16 cellular contexts compared by ENCODE assay signal in genomic region chr1:230141797-230142607, GRCh38.
"Had no signal": no experiment of that assay in that cellular context is flagged by ENCODE, and none has a peak within 500 bp of the region (broad histone marks: within the 10 kb centered on the region; RNA-seq: fewer than 3 reads in every experiment).

No MANE protein-coding gene starts in this region.

- H3K27ac Mint-ChIP-seq: activated CD4-positive, alpha-beta memory T cell treated with anti-CD3 and anti-CD28 coated beads for 36 hours; activated naive CD4-positive, alpha-beta T cell treated with anti-CD3 and anti-CD28 coated beads, Interleukin-2, amount 10 ng/mL, durations not matched to agents 7 days and 5 days; nephron progenitor cell had no signal

- H3K36me3 Mint-ChIP-seq: activated CD4-positive, alpha-beta memory T cell treated with anti-CD3 and anti-CD28 coated beads for 36 hours; activated naive CD4-positive, alpha-beta T cell treated with anti-CD3 and anti-CD28 coated beads, Interleukin-2, amount 10 ng/mL, durations not matched to agents 7 days and 5 days had no signal

- H3K4me3 ChIP-seq: coronary artery, gastroesophageal sphincter, pancreas, stomach, thoracic aorta had no signal

- H3K27me3 Mint-ChIP-seq: activated CD4-positive, alpha-beta memory T cell treated with anti-CD3 and anti-CD28 coated beads for 36 hours; activated naive CD4-positive, alpha-beta T cell treated with anti-CD3 and anti-CD28 coated beads, Interleukin-2, amount 10 ng/mL, durations not matched to agents 7 days and 5 days had no signal

- H3K9me3 ChIP-seq: gastroesophageal sphincter, pancreas, stomach, thoracic aorta had no signal

- H3K9me3 Mint-ChIP-seq: activated CD4-positive, alpha-beta memory T cell treated with anti-CD3 and anti-CD28 coated beads for 36 hours; activated naive CD4-positive, alpha-beta T cell treated with anti-CD3 and anti-CD28 coated beads, Interleukin-2, amount 10 ng/mL, durations not matched to agents 7 days and 5 days; nephron progenitor cell had no signal

- ATAC-seq: gastroesophageal sphincter, left lobe of liver, pancreas had no signal

- H3K4me3 Mint-ChIP-seq: activated CD4-positive, alpha-beta memory T cell treated with anti-CD3 and anti-CD28 coated beads for 36 hours; activated naive CD4-positive, alpha-beta T cell treated with anti-CD3 and anti-CD28 coated beads, Interleukin-2, amount 10 ng/mL, durations not matched to agents 7 days and 5 days; nephron progenitor cell had no signal

- H3K27ac ChIP-seq: coronary artery, pancreas, stomach, thoracic aorta had no signal

- H3K27me3 ChIP-seq: gastroesophageal sphincter, pancreas, stomach had no signal

- FAIRE-seq: pancreas had no signal

- DNase-seq: activated CD4-positive, alpha-beta T cell treated with anti-CD3 and anti-CD28 coated beads for 1 hour; activated CD8-positive, alpha-beta memory T cell treated with anti-CD3 and anti-CD28 coated beads, Interleukin-2, amount 50 U/mL, for 4 hours; activated naive CD4-positive, alpha-beta T cell treated with anti-CD3 and anti-CD28 coated beads, Interleukin-2, amount 10 ng/mL, durations not matched to agents 7 days and 5 days; central memory CD4-positive, alpha-beta T cell; effector CD8-positive, alpha-beta T cell; islet precursor cell; nephron progenitor cell; pancreas; stimulated activated CD4-positive, alpha-beta T cell treated with anti-CD3 and anti-CD28 coated beads, Interleukin-4, amount 100 ng/mL, for 1 hour; stimulated activated CD8-positive, alpha-beta memory T cell treated with anti-CD3 and anti-CD28 coated beads, Interleukin-4, amount 100 ng/mL, for 48 hours; stomach had no signal

- H3K36me3 ChIP-seq: gastroesophageal sphincter, pancreas, thoracic aorta had no signal
